ENCODE assay signal across 26 cellular contexts in genomic region chr18:39801848-39802247, GRCh38.
"Had no signal": no experiment of that assay in that cellular context is flagged by ENCODE, and none has a peak within 500 bp of the region (broad histone marks: within the 10 kb centered on the region; RNA-seq: fewer than 3 reads in every experiment).

No MANE protein-coding gene starts in this region.

- ATAC-seq: activated T-cell treated with anti-CD3 and anti-CD28 coated beads, Interleukin-2, amount 50 U/mL, for 4 hours; Right ventricle myocardium inferior had no signal

- H3K36me3 ChIP-seq: brain microvascular endothelial cell, MG63 had no signal

- H3K27ac ChIP-seq: brain microvascular endothelial cell had no signal

- H3K27me3 Mint-ChIP-seq: activated CD4-positive, alpha-beta memory T cell treated with anti-CD3 and anti-CD28 coated beads for 36 hours; activated CD4-positive, alpha-beta T cell treated with anti-CD3 and anti-CD28 coated beads, Interleukin-2, amount 10 ng/mL, durations not matched to agents 7 days and 5 days had no signal

- H3K4me3 ChIP-seq: MG63 had no signal

- DNase-seq: activated CD4-positive, alpha-beta memory T cell treated with anti-CD3 and anti-CD28 coated beads for 36 hours; activated CD4-positive, alpha-beta T cell treated with anti-CD3 and anti-CD28 coated beads, Interleukin-2, amount 10 ng/mL, durations not matched to agents 7 days and 5 days; activated CD4-positive, CD25-positive, alpha-beta regulatory T cell; activated CD8-positive, alpha-beta memory T cell treated with anti-CD3 and anti-CD28 coated beads for 24 hours; activated effector memory CD4-positive, alpha-beta T cell treated with anti-CD3 and anti-CD28 coated beads, Interleukin-2, amount 50 U/mL, for 16 hours; activated naive CD4-positive, alpha-beta T cell treated with Interleukin-2 at 50 U/mL for 16 hours; activated T-cell treated with anti-CD3 and anti-CD28 coated beads, Interleukin-2, amount 50 U/mL, for 4 hours; amygdala; brain microvascular endothelial cell; cerebellar nuclear complex; MG63; MV-4-11; NCI-H1092 treated with DMSO at 0.1 percent for 48 hours; NCI-H1417 treated with DMSO at 0.1 percent for 48 hours; NCI-H1694; NCI-H2029; NCI-H2107; NCI-H2171 treated with DMSO at 0.1 percent for 48 hours; NCI-H345; NCI-H510A; NCI-H526 treated with DMSO at 0.1 percent for 48 hours; NCI-H82; RPMI8226 had no signal

- H3K4me3 Mint-ChIP-seq: activated CD4-positive, alpha-beta memory T cell treated with anti-CD3 and anti-CD28 coated beads for 36 hours; activated CD4-positive, alpha-beta T cell treated with anti-CD3 and anti-CD28 coated beads, Interleukin-2, amount 10 ng/mL, durations not matched to agents 7 days and 5 days; activated naive CD8-positive, alpha-beta T cell; activated T-cell treated with anti-CD3 and anti-CD28 coated beads, Interleukin-2, amount 50 U/mL, for 4 hours; T-helper 1 cell treated with Interleukin-12 subunit alpha and Interleukin-12 subunit beta and Interleukin-4 antibody, amounts not matched to agents 30 μg/mL and 1 μg/mL, for 36 hours had no signal

- H3K27me3 ChIP-seq: brain microvascular endothelial cell, MG63 had no signal

- H3K36me3 Mint-ChIP-seq: activated naive CD8-positive, alpha-beta T cell had no signal

- H3K27ac Mint-ChIP-seq: activated CD4-positive, alpha-beta memory T cell treated with anti-CD3 and anti-CD28 coated beads for 36 hours; activated CD4-positive, alpha-beta T cell treated with anti-CD3 and anti-CD28 coated beads, Interleukin-2, amount 10 ng/mL, durations not matched to agents 7 days and 5 days; activated naive CD8-positive, alpha-beta T cell; T-helper 1 cell treated with Interleukin-12 subunit alpha and Interleukin-12 subunit beta and Interleukin-4 antibody, amounts not matched to agents 30 μg/mL and 1 μg/mL, for 36 hours had no signal
